In genomic region chr4:41427306-41427882, GRCh38 we compare ENCODE assay signal across 15 cellular contexts.
DNase-seq lines count a peak whose midpoint lies in the region; ATAC-seq, FAIRE-seq and TF ChIP-seq lines count a peak whose summit lies in the region.
"Had no signal": no experiment of that assay in that cellular context is flagged by ENCODE, and none has a peak within 500 bp of the region (broad histone marks: within the 10 kb centered on the region; RNA-seq: fewer than 3 reads in every experiment).

No MANE protein-coding gene starts in this region.

- H3K79me2 ChIP-seq in astrocyte (ENCODE audit: insufficient read depth, low read length), result no peaks in the 10 kb centered on the region

- H3K27me3 Mint-ChIP-seq in astrocyte (ENCODE audit: low read depth, unreplicated experiment) (peaks cover 5% of the 10 kb centered on the region), neural crest cell (ENCODE audit: low read depth) (no peaks in the 10 kb centered on the region), natural killer cell (ENCODE audit: low read depth in 2 of 2) (no peaks in the 10 kb centered on the region)
- H3K27me3 Mint-ChIP-seq in naive thymus-derived CD4-positive, alpha-beta T cell, result peaks cover 0 to 16% (median 3%) of the 10 kb centered on the region in 5 donors
- H3K27me3 Mint-ChIP-seq: central memory CD8-positive, alpha-beta T cell had no signal

- H4K20me1 ChIP-seq in astrocyte (ENCODE audit: insufficient read depth, low read length), result no peaks in the 10 kb centered on the region

- DNase-seq in astrocyte (ENCODE audit: low read depth) (no peak), left cardiac atrium (peak; percentile 47), neural crest cell (ENCODE audit: low read depth, low spot score) (no peak), tibial artery (no peak), natural killer cell (no peak), NCI-H510A (lab: John Stamatoyannopoulos, UW) (no peak)
- no peak for DNase-seq in activated effector memory CD4-positive, alpha-beta T cell treated with Interleukin-2 at 50 U/mL for 16 hours
- DNase-seq in naive thymus-derived CD4-positive, alpha-beta T cell, result no peak
- DNase-seq: activated CD8-positive, alpha-beta memory T cell treated with anti-CD3 and anti-CD28 coated beads for 24 hours; activated naive CD4-positive, alpha-beta T cell treated with Interleukin-2 at 50 U/mL for 16 hours; CD4-positive, CD25-positive, alpha-beta regulatory T cell; erythroblast; GF-D8 had no signal

- no peak for FAIRE-seq in astrocyte (lab: Jason Lieb, UNC)

- H3K4me3 Mint-ChIP-seq in astrocyte (ENCODE audit: unreplicated experiment) (peak overlapping the region; percentile 9), neural crest cell (no peak overlapping the region), natural killer cell (no peak overlapping the region)
- no peak overlapping the region for H3K4me3 Mint-ChIP-seq in naive thymus-derived CD4-positive, alpha-beta T cell
- H3K4me3 Mint-ChIP-seq: CD4-positive, CD25-positive, alpha-beta regulatory T cell; central memory CD8-positive, alpha-beta T cell; memory B cell had no signal

- no peak overlapping the region for H3K4me2 ChIP-seq in astrocyte (ENCODE audit: low read length)

- no peaks in the 10 kb centered on the region for H3K36me3 Mint-ChIP-seq in astrocyte (ENCODE audit: low read depth, unreplicated experiment)
- no peaks in the 10 kb centered on the region for H3K36me3 Mint-ChIP-seq in neural crest cell (ENCODE audit: low read depth)
- no peaks in the 10 kb centered on the region for H3K36me3 Mint-ChIP-seq in natural killer cell
- H3K36me3 Mint-ChIP-seq in naive thymus-derived CD4-positive, alpha-beta T cell, result no peaks in the 10 kb centered on the region
- H3K36me3 Mint-ChIP-seq: CD4-positive, CD25-positive, alpha-beta regulatory T cell; memory B cell had no signal

- POLR2A ChIA-PET in naive thymus-derived CD4-positive, alpha-beta T cell (lab: Charles Lee), result no interaction called here

- H3K4me3 ChIP-seq in astrocyte (ENCODE audit: insufficient read depth, low read depth, low read length), result no peak overlapping the region
- H3K4me3 ChIP-seq in tibial artery, result no peak overlapping the region
- no peak overlapping the region for H3K4me3 ChIP-seq in naive thymus-derived CD4-positive, alpha-beta T cell (ENCODE audit: low read length)

- CTCF ChIA-PET in naive thymus-derived CD4-positive, alpha-beta T cell (lab: Charles Lee), result no interaction called here

- H3K4me1 ChIP-seq in astrocyte (ENCODE audit: insufficient read depth, low read length), result peaks cover 4% of the 10 kb centered on the region
- peaks cover 0 to 97% (median 46%) of the 10 kb centered on the region in 4 donors for H3K4me1 ChIP-seq in tibial artery
- H3K4me1 ChIP-seq in naive thymus-derived CD4-positive, alpha-beta T cell (ENCODE audit: control insufficient read depth in 2 of 2, insufficient read depth in 2 of 2, low read length in 2 of 2), result no peaks in the 10 kb centered on the region

- H3K9me3 ChIP-seq in astrocyte (ENCODE audit: insufficient read depth, low read depth, low read length) (no peaks in the 10 kb centered on the region), tibial artery (no peaks in the 10 kb centered on the region)
- no peaks in the 10 kb centered on the region for H3K9me3 ChIP-seq in naive thymus-derived CD4-positive, alpha-beta T cell (ENCODE audit: control insufficient read depth in 2 of 3, low read length in 3 of 3)

- H3K4me1 Mint-ChIP-seq in astrocyte (ENCODE audit: low read depth, unreplicated experiment) (peaks cover 23% of the 10 kb centered on the region), neural crest cell (peaks cover 47% of the 10 kb centered on the region), natural killer cell (no peaks in the 10 kb centered on the region)
- H3K4me1 Mint-ChIP-seq in naive thymus-derived CD4-positive, alpha-beta T cell, result no peaks in the 10 kb centered on the region
- H3K4me1 Mint-ChIP-seq: CD4-positive, CD25-positive, alpha-beta regulatory T cell; central memory CD8-positive, alpha-beta T cell; memory B cell had no signal

- peaks cover 5% of the 10 kb centered on the region for H3K27me3 ChIP-seq in astrocyte (ENCODE audit: insufficient read depth, low read length)
- H3K27me3 ChIP-seq in tibial artery, result no peaks in the 10 kb centered on the region
- H3K27me3 ChIP-seq in naive thymus-derived CD4-positive, alpha-beta T cell (ENCODE audit: control insufficient read depth in 2 of 2, insufficient read depth in 2 of 2, low read length in 2 of 2), result no peaks in the 10 kb centered on the region

- no peaks in the 10 kb centered on the region for H3K36me3 ChIP-seq in astrocyte (ENCODE audit: insufficient read depth, low read length)
- H3K36me3 ChIP-seq in tibial artery, result no peaks in the 10 kb centered on the region
- H3K36me3 ChIP-seq in naive thymus-derived CD4-positive, alpha-beta T cell (ENCODE audit: control insufficient read depth in 2 of 3, insufficient read depth in 3 of 3, low read length in 3 of 3), result no peaks in the 10 kb centered on the region

- ATAC-seq in left cardiac atrium, result peak; percentile 19 to 31
- no peak for ATAC-seq in natural killer cell
- no peak for ATAC-seq in naive thymus-derived CD4-positive, alpha-beta T cell

- H2AFZ ChIP-seq in astrocyte (ENCODE audit: low read depth, low read length), result no peak overlapping the region

- H3K9ac ChIP-seq in astrocyte (ENCODE audit: low read length), result no peak overlapping the region

- H3K27ac ChIP-seq in astrocyte (ENCODE audit: low read depth, low read length), result no peak overlapping the region
- peak overlapping the region; percentile 66 to 75 for H3K27ac ChIP-seq in tibial artery
- no peak overlapping the region for H3K27ac ChIP-seq in naive thymus-derived CD4-positive, alpha-beta T cell (ENCODE audit: low read depth, low read length)

- H3K27ac Mint-ChIP-seq in astrocyte (ENCODE audit: unreplicated experiment) (no peak overlapping the region), neural crest cell (ENCODE audit: unreplicated experiment) (peak overlapping the region; percentile 72), natural killer cell (no peak overlapping the region)
- no peak overlapping the region for H3K27ac Mint-ChIP-seq in naive thymus-derived CD4-positive, alpha-beta T cell
- H3K27ac Mint-ChIP-seq: CD4-positive, CD25-positive, alpha-beta regulatory T cell; memory B cell had no signal

- intact Hi-C loops in left cardiac atrium (cut with DNase I) (loop anchor here in 1 of 2 donors (5.0 kb wide), 1 partner anchor 110 kb away; the partner anchor contains the start of gene LIMCH1), tibial artery (cut with DNase I; ENCODE audit: low total_unique reads) (no loop called here), natural killer cell (cut with micrococcal nuclease) (no loop called here)
- intact Hi-C loops in naive thymus-derived CD4-positive, alpha-beta T cell (cut with micrococcal nuclease), result no loop called here

- H3K9me3 Mint-ChIP-seq in astrocyte (ENCODE audit: unreplicated experiment) (peaks cover 2% of the 10 kb centered on the region), neural crest cell (no peaks in the 10 kb centered on the region), natural killer cell (no peaks in the 10 kb centered on the region)
- H3K9me3 Mint-ChIP-seq in naive thymus-derived CD4-positive, alpha-beta T cell, result peaks cover 0 to 15% (median 2%) of the 10 kb centered on the region in 11 donors
- H3K9me3 Mint-ChIP-seq: memory B cell had no signal

- TF ChIP-seq CTCF in astrocyte (IDR thresholded peaks at IDR 0.05; ENCODE audit: insufficient read depth, low read depth, low read length) (no peak), neural crest cell (conservative IDR thresholded peaks at IDR 0.05) (no peak), tibial artery (IDR thresholded peaks at IDR 0.05) (no peak), natural killer cell (IDR thresholded peaks at IDR 0.05) (no peak)

Comparison
In these comparisons a context has a peak if more than half of its experiments do, and no peak if none do; other contexts are left out.
1. H3K27ac ChIP-seq: peak in tibial artery (2 of 2); none in astrocyte (single experiment) and naive thymus-derived CD4-positive, alpha-beta T cell (single experiment).
2. ATAC-seq: peak in left cardiac atrium (2 of 2); none in natural killer cell (0 of 3) and naive thymus-derived CD4-positive, alpha-beta T cell (single experiment).